In genomic region chr6:104705095-104705707, GRCh38 we compare ENCODE assay signal across 9 cellular contexts.
DNase-seq lines count a peak whose midpoint lies in the region; ATAC-seq and TF ChIP-seq lines count a peak whose summit lies in the region.
"Had no signal": no experiment of that assay in that cellular context is flagged by ENCODE, and none has a peak within 500 bp of the region (broad histone marks: within the 10 kb centered on the region; RNA-seq: fewer than 3 reads in every experiment).

No MANE protein-coding gene starts in this region.

- no peaks in the 10 kb centered on the region for H3K36me3 ChIP-seq in CD4-positive, alpha-beta memory T cell (ENCODE audit: insufficient read depth, low read length)
- H3K36me3 ChIP-seq in MM.1S (replicated peaks; ENCODE audit: insufficient read depth, low read length) (no peaks in the 10 kb centered on the region), transverse colon (no peaks in the 10 kb centered on the region), SJCRH30 (no peaks in the 10 kb centered on the region)

- H3K27ac Mint-ChIP-seq in CD4-positive, alpha-beta memory T cell = peak overlapping the region; percentile 3 to 76 (median 53)
- H3K27ac Mint-ChIP-seq in activated T-helper 2 cell treated with anti-CD3 and anti-CD28 coated beads, Interferon-gamma antibody, Interleukin-2, Interleukin-4, amounts not matched to agents 10 μg/mL and 5 μg/mL and 100 μg/mL, durations not matched to agents 14 hours and 24 hours and 36 hours = peak overlapping the region; percentile 21
- H3K27ac Mint-ChIP-seq: brain had no signal

- no peaks in the 10 kb centered on the region for H3F3A ChIP-seq in MM.1S (ENCODE audit: insufficient read depth, low read length)

- intact Hi-C loops in CD4-positive, alpha-beta memory T cell (cut with micrococcal nuclease) = loop anchor here (1.0 kb wide), 1 partner anchor 22 kb away; no protein-coding TSS in a partner anchor
- intact Hi-C loops in activated T-helper 2 cell treated with anti-CD3 and anti-CD28 coated beads, Interferon-gamma antibody, Interleukin-2, Interleukin-4, amounts not matched to agents 10 μg/mL and 5 μg/mL and 100 μg/mL, durations not matched to agents 14 hours and 24 hours and 36 hours (cut with micrococcal nuclease) = no loop called here
- intact Hi-C loops in transverse colon (cut with DNase I; ENCODE audit: low total_unique reads) = no loop called here

- peak; percentile 49 to 63 (median 62) for DNase-seq in CD4-positive, alpha-beta memory T cell
- peak; percentile 15 for DNase-seq in MM.1S
- peak; percentile 43 for DNase-seq in activated T-helper 2 cell treated with anti-CD3 and anti-CD28 coated beads, Interferon-gamma antibody, Interleukin-2, Interleukin-4, amounts not matched to agents 10 μg/mL and 5 μg/mL and 100 μg/mL, durations not matched to agents 14 hours and 24 hours and 36 hours (ENCODE audit: low spot score)
- DNase-seq in iris pigment epithelial cell (ENCODE audit: low read depth) = peak; percentile 93
- DNase-seq in transverse colon = peak; percentile 14
- no peak for DNase-seq in DMS53 (lab: John Stamatoyannopoulos, UW)
- DNase-seq in SJCRH30 = no peak

- POLR2A ChIA-PET in CD4-positive, alpha-beta memory T cell (lab: Charles Lee; ENCODE audit: partially characterized antibody) = interaction anchor here (1.2 kb wide), 1 partner anchor 34 kb away, joined by 5 read pairs; no protein-coding TSS in a partner anchor

- WGBS in transverse colon (ENCODE audit: low coverage in 1 of 2), 2 donors = 49 to 69% methylated on average over 8 of the region's 8 CpGs

- no peaks in the 10 kb centered on the region for H3K9me2 ChIP-seq in MM.1S (replicated peaks; ENCODE audit: insufficient read depth, low read length)

- peak overlapping the region; percentile 16; the same call in 1 of the 2 replicates for H3K4me2 ChIP-seq in MM.1S (ENCODE audit: low read depth, low read length)

- H3K27ac ChIP-seq in CD4-positive, alpha-beta memory T cell (ENCODE audit: low read depth, low read length) = no peak overlapping the region
- no peak overlapping the region for H3K27ac ChIP-seq in MM.1S (ENCODE audit: low read length)
- H3K27ac ChIP-seq in transverse colon = peak overlapping the region in 2 of 4 donors; percentile 5 to 22
- no peak overlapping the region for H3K27ac ChIP-seq in SJCRH30

- H3K36me3 Mint-ChIP-seq in CD4-positive, alpha-beta memory T cell = peaks cover 0 to 9% of the 10 kb centered on the region in 2 donors
- peaks cover 20% of the 10 kb centered on the region for H3K36me3 Mint-ChIP-seq in activated T-helper 2 cell treated with anti-CD3 and anti-CD28 coated beads, Interferon-gamma antibody, Interleukin-2, Interleukin-4, amounts not matched to agents 10 μg/mL and 5 μg/mL and 100 μg/mL, durations not matched to agents 14 hours and 24 hours and 36 hours (ENCODE audit: low read depth)
- H3K36me3 Mint-ChIP-seq: brain had no signal

- TF ChIP-seq EP300 in transverse colon (IDR thresholded peaks at IDR 0.05; ENCODE audit: low read depth) = no peak

- TF ChIP-seq CTCF in MM.1S (IDR thresholded peaks at IDR 0.05; ENCODE audit: low read length) (no peak), transverse colon (IDR thresholded peaks at IDR 0.05) (no peak)

- peaks cover 35% of the 10 kb centered on the region for H3K4me1 ChIP-seq in CD4-positive, alpha-beta memory T cell (ENCODE audit: insufficient read depth, low read length)
- H3K4me1 ChIP-seq in MM.1S (ENCODE audit: low read length) (peaks cover 7% of the 10 kb centered on the region), transverse colon (peaks cover 0 to 7% (median 0%) of the 10 kb centered on the region in 4 donors), SJCRH30 (no peaks in the 10 kb centered on the region; the same call in 1 of the 2 replicates)

- in situ Hi-C loops in transverse colon (cut with MboI; ENCODE audit: low pct_ligation_motif_present in 1 of 4, low pct_unique_long_range_greater_than_20kb in 1 of 4, low sequenced_read_pairs in 3 of 4) = no loop called here

- H3K27me3 ChIP-seq in CD4-positive, alpha-beta memory T cell (ENCODE audit: insufficient read depth, low read length) = no peaks in the 10 kb centered on the region
- H3K27me3 ChIP-seq in MM.1S (replicated peaks; ENCODE audit: insufficient read depth, low read length) = no peaks in the 10 kb centered on the region
- H3K27me3 ChIP-seq in transverse colon = no peaks in the 10 kb centered on the region
- H3K27me3 ChIP-seq in SJCRH30 = no peaks in the 10 kb centered on the region

- no peaks in the 10 kb centered on the region for H4K20me1 ChIP-seq in MM.1S (ENCODE audit: insufficient read depth, low read length)

- no peaks in the 10 kb centered on the region for H3K79me2 ChIP-seq in MM.1S (ENCODE audit: low read length)

- H3K4me3 Mint-ChIP-seq in CD4-positive, alpha-beta memory T cell = peak overlapping the region; percentile 21 to 86 (median 80)
- peak overlapping the region; percentile 14 for H3K4me3 Mint-ChIP-seq in activated T-helper 2 cell treated with anti-CD3 and anti-CD28 coated beads, Interferon-gamma antibody, Interleukin-2, Interleukin-4, amounts not matched to agents 10 μg/mL and 5 μg/mL and 100 μg/mL, durations not matched to agents 14 hours and 24 hours and 36 hours (ENCODE audit: low read depth)
- H3K4me3 Mint-ChIP-seq: brain had no signal

- CTCF ChIA-PET in CD4-positive, alpha-beta memory T cell (lab: Charles Lee; ENCODE audit: partially characterized antibody) = interaction anchor here (1.1 to 1.9 kb wide), 2 partner anchors 10 to 22 kb away, joined by 3 to 5 read pairs; no protein-coding TSS in a partner anchor

- no peak for ATAC-seq in HG03025 (IDR thresholded peaks at IDR 0.05; ENCODE audit: low FRiP score, unreplicated experiment)

- H3K9me3 ChIP-seq in CD4-positive, alpha-beta memory T cell (ENCODE audit: control insufficient read depth in 1 of 2, low read length in 2 of 2) = no peaks in the 10 kb centered on the region
- no peaks in the 10 kb centered on the region for H3K9me3 ChIP-seq in MM.1S (replicated peaks; ENCODE audit: insufficient read depth, low read length)
- H3K9me3 ChIP-seq in transverse colon = no peaks in the 10 kb centered on the region
- no peaks in the 10 kb centered on the region for H3K9me3 ChIP-seq in SJCRH30 (replicated peaks)

- H2AFZ ChIP-seq in MM.1S (ENCODE audit: low read length) = no peak overlapping the region

- no peak overlapping the region for H3K9ac ChIP-seq in MM.1S (ENCODE audit: low read length)

- H3K4me3 ChIP-seq in CD4-positive, alpha-beta memory T cell (ENCODE audit: low read length in 2 of 2) = peak overlapping the region in 1 of 2 donors; percentile 26
- H3K4me3 ChIP-seq in MM.1S (ENCODE audit: low read length) (no peak overlapping the region), transverse colon (no peak overlapping the region), SJCRH30 (no peak overlapping the region)

- H3K4me1 Mint-ChIP-seq in CD4-positive, alpha-beta memory T cell = peaks cover 29 to 51% (median 41%) of the 10 kb centered on the region in 4 donors
- peaks cover 33% of the 10 kb centered on the region for H3K4me1 Mint-ChIP-seq in activated T-helper 2 cell treated with anti-CD3 and anti-CD28 coated beads, Interferon-gamma antibody, Interleukin-2, Interleukin-4, amounts not matched to agents 10 μg/mL and 5 μg/mL and 100 μg/mL, durations not matched to agents 14 hours and 24 hours and 36 hours (ENCODE audit: low read depth)

- TF ChIP-seq POLR2A in transverse colon (IDR thresholded peaks at IDR 0.05) = no peak

- peaks cover 0 to 13% (median 4%) of the 10 kb centered on the region in 8 donors for H3K9me3 Mint-ChIP-seq in CD4-positive, alpha-beta memory T cell
- H3K9me3 Mint-ChIP-seq in activated T-helper 2 cell treated with anti-CD3 and anti-CD28 coated beads, Interferon-gamma antibody, Interleukin-2, Interleukin-4, amounts not matched to agents 10 μg/mL and 5 μg/mL and 100 μg/mL, durations not matched to agents 14 hours and 24 hours and 36 hours = peaks cover 3% of the 10 kb centered on the region

- H3K27me3 Mint-ChIP-seq in CD4-positive, alpha-beta memory T cell = no peaks in the 10 kb centered on the region
- no peaks in the 10 kb centered on the region for H3K27me3 Mint-ChIP-seq in activated T-helper 2 cell treated with anti-CD3 and anti-CD28 coated beads, Interferon-gamma antibody, Interleukin-2, Interleukin-4, amounts not matched to agents 10 μg/mL and 5 μg/mL and 100 μg/mL, durations not matched to agents 14 hours and 24 hours and 36 hours (ENCODE audit: low read depth)

Comparison
In these comparisons a context has a peak if more than half of its experiments do, and no peak if none do; other contexts are left out.
1. DNase-seq: peak in CD4-positive, alpha-beta memory T cell (5 of 5), MM.1S (single experiment), activated T-helper 2 cell treated with anti-CD3 and anti-CD28 coated beads, Interferon-gamma antibody, Interleukin-2, Interleukin-4, amounts not matched to agents 10 μg/mL and 5 μg/mL and 100 μg/mL, durations not matched to agents 14 hours and 24 hours and 36 hours (single experiment), iris pigment epithelial cell (single experiment) and transverse colon (single experiment); none in DMS53 (single experiment) and SJCRH30 (0 of 2).